Comparison of ENCODE assay signal across 9 cellular contexts in the genomic region with DNA sequence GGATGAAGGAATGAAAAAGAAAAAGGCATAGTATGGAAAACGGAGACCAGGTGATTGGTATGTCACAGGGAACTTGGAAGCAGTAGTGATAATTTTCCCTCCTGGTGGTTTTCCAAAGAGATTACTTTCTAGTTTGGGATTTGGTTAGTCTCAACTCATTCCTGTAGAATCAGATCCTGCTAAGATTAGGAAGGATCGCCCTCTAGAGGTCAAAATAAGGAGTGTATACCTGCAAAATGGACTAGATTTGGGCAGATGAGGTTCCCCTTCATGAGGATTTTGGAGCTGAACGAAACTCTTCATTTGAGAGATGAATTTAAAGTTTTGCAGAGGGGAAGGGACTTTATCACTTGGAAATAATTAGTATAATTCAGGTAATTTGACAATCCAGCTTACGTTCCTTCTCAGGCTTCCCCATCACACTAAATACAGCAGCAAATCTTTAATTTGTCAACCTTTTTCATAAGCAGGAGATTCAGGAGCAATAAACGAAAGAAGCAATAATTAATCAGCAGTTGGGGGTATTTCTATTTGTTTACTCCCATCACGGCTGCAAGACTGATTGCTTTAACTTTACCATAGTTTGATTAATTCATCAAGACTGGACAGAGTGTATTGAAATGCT.
DNase-seq lines count a peak whose midpoint lies in the region; ATAC-seq and TF ChIP-seq lines count a peak whose summit lies in the region.
"Had no signal": no experiment of that assay in that cellular context is flagged by ENCODE, and none has a peak within 500 bp of the region (broad histone marks: within the 10 kb centered on the region; RNA-seq: fewer than 3 reads in every experiment).

No MANE protein-coding gene starts in this region.

- H3K9me3 ChIP-seq in endodermal cell (ENCODE audit: control insufficient read depth, low read length), result no peaks in the 10 kb centered on the region

- H3K9ac ChIP-seq in endodermal cell (ENCODE audit: extremely low read depth, low read length, poor library complexity, severe bottlenecking), result no peak overlapping the region

- WGBS in endodermal cell (ENCODE audit: insufficient coverage in 1 of 2, insufficient read length in 1 of 2), 2 experiments, result 32 to 34% methylated on average over 5 to 6 of the region's 6 CpGs

- H3K4me1 ChIP-seq in endodermal cell (ENCODE audit: control insufficient read depth, insufficient read depth, low read length), result no peaks in the 10 kb centered on the region

- peaks cover 3% of the 10 kb centered on the region for H3K36me3 Mint-ChIP-seq in endodermal cell (ENCODE audit: low read depth)
- H3K36me3 Mint-ChIP-seq in mesothelial cell of epicardium, result peaks cover 3% of the 10 kb centered on the region

- no peaks in the 10 kb centered on the region for H3K27me3 Mint-ChIP-seq in endodermal cell (ENCODE audit: insufficient read depth)
- peaks cover 6% of the 10 kb centered on the region for H3K27me3 Mint-ChIP-seq in mesothelial cell of epicardium (ENCODE audit: low read depth)

- peak; percentile 64 for ATAC-seq in GM19324 (IDR thresholded peaks at IDR 0.05; ENCODE audit: low FRiP score, unreplicated experiment)

- intact Hi-C loops in posterior vena cava (cut with DNase I), result loop anchor here in 1 of 2 donors (5.0 kb wide), 1 partner anchor 299 kb away; no protein-coding TSS in a partner anchor

- H3K36me3 ChIP-seq in endodermal cell (ENCODE audit: control insufficient read depth, insufficient read depth, low read length), result no peaks in the 10 kb centered on the region

- in situ Hi-C loops in KBM-7 (cut with MboI; ENCODE audit: low pct_unique_long_range_greater_than_20kb, low sequenced_read_pairs), result no loop called here

- no peak overlapping the region for H3K27ac ChIP-seq in endodermal cell (ENCODE audit: low read depth, low read length)

- H3K27me3 ChIP-seq in endodermal cell (ENCODE audit: control insufficient read depth, insufficient read depth, low read length, poor library complexity, severe bottlenecking), result no peaks in the 10 kb centered on the region

- H3K27ac Mint-ChIP-seq in endodermal cell (no peak overlapping the region), mesothelial cell of epicardium (no peak overlapping the region)
- H3K27ac Mint-ChIP-seq: T-helper 1 cell treated with Interleukin-12 subunit alpha and Interleukin-12 subunit beta and Interleukin-4 antibody, amounts not matched to agents 30 μg/mL and 1 μg/mL, for 36 hours had no signal

- H3K4me1 Mint-ChIP-seq in endodermal cell (peaks cover 5% of the 10 kb centered on the region), mesothelial cell of epicardium (peaks cover 5% of the 10 kb centered on the region)

- DNase-seq in COR-L47 (lab: John Stamatoyannopoulos, UW) (peak; percentile 39), KBM-7 (peak; percentile 62), RPMI8226 (peak; percentile 39), endodermal cell (peak; percentile 51), mesothelial cell of epicardium (ENCODE audit: low spot score in 2 of 2, unreplicated experiment in 2 of 2) (no peak), posterior vena cava (ENCODE audit: low spot score) (no peak), GF-D8 (lab: John Stamatoyannopoulos, UW) (no peak)

- H3K9me3 Mint-ChIP-seq in endodermal cell (peaks cover 19% of the 10 kb centered on the region), mesothelial cell of epicardium (peaks cover 5% of the 10 kb centered on the region)
- H3K9me3 Mint-ChIP-seq: T-helper 1 cell treated with Interleukin-12 subunit alpha and Interleukin-12 subunit beta and Interleukin-4 antibody, amounts not matched to agents 30 μg/mL and 1 μg/mL, for 36 hours had no signal

- no peak overlapping the region for H3K4me3 Mint-ChIP-seq in endodermal cell
- no peak overlapping the region for H3K4me3 Mint-ChIP-seq in mesothelial cell of epicardium
- H3K4me3 Mint-ChIP-seq: T-helper 1 cell treated with Interleukin-12 subunit alpha and Interleukin-12 subunit beta and Interleukin-4 antibody, amounts not matched to agents 30 μg/mL and 1 μg/mL, for 36 hours had no signal

- no peak overlapping the region for H3K4me3 ChIP-seq in endodermal cell (ENCODE audit: low read length)

- peak; percentile 90 for TF ChIP-seq CTCF in endodermal cell (conservative IDR thresholded peaks at IDR 0.05)
- TF ChIP-seq CTCF in mesothelial cell of epicardium (IDR thresholded peaks at IDR 0.05; ENCODE audit: unreplicated experiment), result peak; percentile 65

Comparison
In these comparisons a context has a peak if more than half of its experiments do, and no peak if none do; other contexts are left out.
1. DNase-seq: peak in COR-L47 (single experiment), KBM-7 (single experiment), RPMI8226 (single experiment) and endodermal cell (single experiment); none in mesothelial cell of epicardium (0 of 2), posterior vena cava (single experiment) and GF-D8 (single experiment).